9 cellular contexts compared by ENCODE assay signal in the genomic region with DNA sequence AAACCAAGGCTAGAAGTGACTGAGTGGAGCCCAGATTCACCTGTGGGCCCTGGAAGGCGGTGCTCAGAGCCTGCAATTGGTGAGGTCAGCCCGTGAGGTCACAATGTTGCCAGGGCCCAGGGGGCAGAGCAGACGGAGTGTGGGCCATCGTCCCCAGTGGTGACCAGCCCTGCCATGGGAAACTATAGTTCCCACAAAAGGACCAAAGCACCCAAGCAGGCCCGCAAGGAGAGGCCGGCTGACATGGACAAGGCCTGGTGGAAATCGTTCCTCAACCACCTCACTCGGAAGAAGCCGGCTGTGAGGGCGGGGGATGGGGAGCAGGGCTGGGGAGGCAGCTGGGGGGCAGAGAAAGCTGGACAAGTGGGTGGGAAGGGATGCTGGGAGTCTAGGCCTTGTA. TPM values are rescaled to one million over a fixed set of nuclear protein-coding genes. Genes with fewer than 3 reads are reported as not detected.
A peak's percentile ranks its signal among the peaks of the same experiment; 100 is the strongest.
DNase-seq lines count a peak whose midpoint lies in the region; ATAC-seq and TF ChIP-seq lines count a peak whose summit lies in the region.
"Had no signal": no experiment of that assay in that cellular context is flagged by ENCODE, and none has a peak within 500 bp of the region (broad histone marks: within the 10 kb centered on the region; RNA-seq: fewer than 3 reads in every experiment).

A gene (plus strand): TSS at position 156 of the 400 bp plus-strand sequence. CDS start 19 bp downstream, at position 175.

- H3K27ac ChIP-seq in adrenal gland (peak within 1 kb of the TSS in 4 of 5 donors; percentile 37 to 91 (median 78)), substantia nigra (ENCODE audit: low read depth, low read length, poor library complexity, severe bottlenecking) (peak within 1 kb of the TSS; percentile 93), foreskin keratinocyte (no peak within 1 kb of the TSS)

- ATAC-seq in foreskin keratinocyte (no peak), GM18505 (IDR thresholded peaks at IDR 0.05; ENCODE audit: unreplicated experiment) (no peak)

- peaks cover 14% of the 10 kb centered on the region for H3K36me3 Mint-ChIP-seq in T-helper 1 cell treated with Interleukin-12 subunit alpha and Interleukin-12 subunit beta and Interleukin-4 antibody, amounts not matched to agents 30 μg/mL and 1 μg/mL, for 36 hours (ENCODE audit: low read depth)

- peak within 1 kb of the TSS; percentile 89 for H3K4me3 Mint-ChIP-seq in T-helper 1 cell treated with Interleukin-12 subunit alpha and Interleukin-12 subunit beta and Interleukin-4 antibody, amounts not matched to agents 30 μg/mL and 1 μg/mL, for 36 hours

- WGBS in adrenal gland, 4 donors = 84 to 96% (median 88%) methylated on average over 8 to 10 of the region's 10 CpGs

- H3K4me1 ChIP-seq in adrenal gland (replicated peaks in 1 of 2) (peaks cover 16 to 28% of the 10 kb centered on the region in 2 donors), foreskin keratinocyte (no peaks in the 10 kb centered on the region)

- H3K36me3 ChIP-seq in adrenal gland (replicated peaks in 1 of 2) (peaks cover 0 to 31% of the 10 kb centered on the region in 2 donors), kidney epithelial cell (ENCODE audit: control insufficient read depth, insufficient read depth, low read length) (no peaks in the 10 kb centered on the region)

- H3K27me3 Mint-ChIP-seq in T-helper 1 cell treated with Interleukin-12 subunit alpha and Interleukin-12 subunit beta and Interleukin-4 antibody, amounts not matched to agents 30 μg/mL and 1 μg/mL, for 36 hours (ENCODE audit: low read depth) = no peaks in the 10 kb centered on the region

- peak within 1 kb of the TSS; percentile 89 for H3K27ac Mint-ChIP-seq in T-helper 1 cell treated with Interleukin-12 subunit alpha and Interleukin-12 subunit beta and Interleukin-4 antibody, amounts not matched to agents 30 μg/mL and 1 μg/mL, for 36 hours

- H3K27me3 ChIP-seq in adrenal gland = no peaks in the 10 kb centered on the region
- H3K27me3 ChIP-seq in kidney epithelial cell (ENCODE audit: control insufficient read depth, insufficient read depth, low read length) = no peaks in the 10 kb centered on the region
- no peaks in the 10 kb centered on the region for H3K27me3 ChIP-seq in foreskin keratinocyte

- peak within 1 kb of the TSS; percentile 6 to 75 (median 39) for H3K4me3 ChIP-seq in adrenal gland
- H3K4me3 ChIP-seq in kidney epithelial cell (ENCODE audit: low read depth, low read length) = peak within 1 kb of the TSS; percentile 82

- H3K4me1 Mint-ChIP-seq in T-helper 1 cell treated with Interleukin-12 subunit alpha and Interleukin-12 subunit beta and Interleukin-4 antibody, amounts not matched to agents 30 μg/mL and 1 μg/mL, for 36 hours (ENCODE audit: low read depth) = peaks cover 31% of the 10 kb centered on the region

- H3K9me3 Mint-ChIP-seq in T-helper 1 cell treated with Interleukin-12 subunit alpha and Interleukin-12 subunit beta and Interleukin-4 antibody, amounts not matched to agents 30 μg/mL and 1 μg/mL, for 36 hours = no peaks in the 10 kb centered on the region

- intact Hi-C loops in adrenal gland (cut with DNase I) = loop anchor here in 1 of 2 donors (5.0 kb wide), 1 partner anchor 210 kb away; no protein-coding TSS in a partner anchor

- TF ChIP-seq CTCF in adrenal gland (IDR thresholded peaks at IDR 0.05) = no peak
- TF ChIP-seq CTCF in kidney epithelial cell (IDR thresholded peaks at IDR 0.05; ENCODE audit: insufficient read depth, low read length, poor library complexity, severe bottlenecking) = no peak
- TF ChIP-seq CTCF in foreskin keratinocyte (conservative IDR thresholded peaks at IDR 0.05) = no peak

- no peaks in the 10 kb centered on the region for H3K9me3 ChIP-seq in adrenal gland (replicated peaks in 1 of 3)

- DNase-seq in T-helper 1 cell = no peak
- peak in 1 of 7 donors; percentile 29 for DNase-seq in adrenal gland
- no peak for DNase-seq in kidney epithelial cell (ENCODE audit: low read depth)
- DNase-seq in substantia nigra (lab: John Stamatoyannopoulos, UW) = no peak
- DNase-seq in foreskin keratinocyte = no peak
- DNase-seq in activated CD4-positive, CD25-positive, alpha-beta regulatory T cell (lab: John Stamatoyannopoulos, UW) = no peak
- DNase-seq: ACHN had no signal

- no peak for TF ChIP-seq POLR2A in adrenal gland (IDR thresholded peaks at IDR 0.05)
- TF ChIP-seq POLR2A in GM18505 (IDR thresholded peaks at IDR 0.05; ENCODE audit: borderline replicate concordance, extremely low read depth, insufficient read depth, insufficient read length) = no peak

RNA-seq across cellular contexts. Expression of the gene that starts here (rescaled TPM):
- total RNA-seq in adrenal gland (under 1 TPM in 2 of 8 donors, not detected in 6; 0.14 to 0.32 TPM), kidney epithelial cell (not detected in 2 replicates), foreskin keratinocyte (0.07 TPM in 1 of 2 replicates, not detected in the other)
- polyA plus RNA-seq in adrenal gland (under 1 TPM in 2 of 3 donors, not detected in 1; 0.10 to 0.16 TPM), foreskin keratinocyte (0.03 TPM in 1 of 2 replicates, not detected in the other)
